ENCODE assay signal across 23 cellular contexts in genomic region chr7:44805950-44806349, GRCh38. TPM values are rescaled to one million over a fixed set of nuclear protein-coding genes. Genes with fewer than 3 reads are reported as not detected.
DNase-seq lines count a peak whose midpoint lies in the region; ATAC-seq and TF ChIP-seq lines count a peak whose summit lies in the region.
"Had no signal": no experiment of that assay in that cellular context is flagged by ENCODE, and none has a peak within 500 bp of the region (broad histone marks: within the 10 kb centered on the region; RNA-seq: fewer than 3 reads in every experiment).

No MANE protein-coding gene starts in this region.

- in situ Hi-C loops in Panc1 (cut with HindIII; ENCODE audit: low pct_unique_long_range_greater_than_20kb, low sequenced_read_pairs), result no loop called here

- H3K36me3 Mint-ChIP-seq in activated T-cell treated with anti-CD3 and anti-CD28 coated beads, Interleukin-2, amount 50 U/mL, for 72 hours (ENCODE audit: insufficient read depth in 2 of 2), result peaks cover 8 to 22% of the 10 kb centered on the region in 2 donors

- BruUV-seq in Panc1 (replicated peaks; lab: Mats Ljungman, UMichigan), result no TSS peak

- H3K36me3 ChIP-seq in HEK293 (ENCODE audit: control insufficient read depth in 2 of 2, insufficient read depth in 1 of 2, low read length in 2 of 2), result peaks cover 27 to 28% of the 10 kb centered on the region in 2 experiments
- peaks cover 17% of the 10 kb centered on the region for H3K36me3 ChIP-seq in Panc1 (ENCODE audit: control insufficient read depth, insufficient read depth, low read length)
- peaks cover 33% of the 10 kb centered on the region for H3K36me3 ChIP-seq in osteoblast (ENCODE audit: insufficient read depth, low read length)

- H3K27ac Mint-ChIP-seq in activated T-cell treated with anti-CD3 and anti-CD28 coated beads, Interleukin-2, amount 50 U/mL, for 72 hours, result peak overlapping the region; percentile 58

- H3K4me3 Mint-ChIP-seq in activated T-cell treated with anti-CD3 and anti-CD28 coated beads, Interleukin-2, amount 50 U/mL, for 72 hours, result no peak overlapping the region
- H3K4me3 Mint-ChIP-seq: activated naive CD8-positive, alpha-beta T cell treated with anti-CD3 and anti-CD28 coated beads, Interleukin-2, amount 10 ng/mL, durations not matched to agents 7 days and 5 days; central memory CD8-positive, alpha-beta T cell; nephron progenitor cell had no signal

- peaks cover 13% of the 10 kb centered on the region for H4K20me1 ChIP-seq in osteoblast (ENCODE audit: insufficient read depth, low read length)

- no peaks in the 10 kb centered on the region for H3K79me2 ChIP-seq in osteoblast (ENCODE audit: insufficient read depth, low read length)
- H3K79me2 ChIP-seq: parathyroid adenoma had no signal

- no peaks in the 10 kb centered on the region; the same call in 1 of the 2 replicates for H3K4me1 ChIP-seq in HEK293 (ENCODE audit: control insufficient read depth, insufficient read depth, low read length)
- H3K4me1 ChIP-seq in Panc1 (ENCODE audit: control insufficient read depth, insufficient read depth, low read length), result peaks cover 12% of the 10 kb centered on the region
- peaks cover 5% of the 10 kb centered on the region for H3K4me1 ChIP-seq in osteoblast (ENCODE audit: insufficient read depth, low read length)
- H3K4me1 ChIP-seq: gastrocnemius medialis, parathyroid adenoma, upper lobe of left lung had no signal

- H3K9me3 Mint-ChIP-seq in activated T-cell treated with anti-CD3 and anti-CD28 coated beads, Interleukin-2, amount 50 U/mL, for 72 hours, result no peaks in the 10 kb centered on the region
- H3K9me3 Mint-ChIP-seq: activated naive CD8-positive, alpha-beta T cell treated with anti-CD3 and anti-CD28 coated beads, Interleukin-2, amount 10 ng/mL, durations not matched to agents 7 days and 5 days; central memory CD8-positive, alpha-beta T cell; nephron progenitor cell had no signal

- no peak overlapping the region for H3K4me2 ChIP-seq in osteoblast (ENCODE audit: insufficient read depth, low read length)
- H3K4me2 ChIP-seq: hepatocyte, smooth muscle cell had no signal

- H3K9me3 ChIP-seq in HEK293 (ENCODE audit: control insufficient read depth, insufficient read depth, low read depth, low read length) (no peaks in the 10 kb centered on the region), Panc1 (ENCODE audit: control insufficient read depth, insufficient read depth, low read depth, low read length) (no peaks in the 10 kb centered on the region), osteoblast (ENCODE audit: low read depth, low read length) (no peaks in the 10 kb centered on the region)
- H3K9me3 ChIP-seq: gastrocnemius medialis, upper lobe of left lung had no signal

- H3K27me3 ChIP-seq in Panc1 (ENCODE audit: control insufficient read depth, insufficient read depth, low read length), result no peaks in the 10 kb centered on the region
- H3K27me3 ChIP-seq in osteoblast (ENCODE audit: insufficient read depth, low read length), result no peaks in the 10 kb centered on the region
- H3K27me3 ChIP-seq: gastrocnemius medialis, hepatocyte, upper lobe of left lung had no signal

- peaks cover 12% of the 10 kb centered on the region for H3K4me1 Mint-ChIP-seq in activated T-cell treated with anti-CD3 and anti-CD28 coated beads, Interleukin-2, amount 50 U/mL, for 72 hours (ENCODE audit: low read depth)
- H3K4me1 Mint-ChIP-seq: nephron progenitor cell had no signal

- TF ChIP-seq CTCF in HEK293 (tag by site-specific recombination; IDR thresholded peaks at IDR 0.05), result no peak
- no peak for TF ChIP-seq CTCF in Panc1 (IDR thresholded peaks at IDR 0.05)
- TF ChIP-seq CTCF in osteoblast (IDR thresholded peaks at IDR 0.05; ENCODE audit: extremely low read depth, low read depth, low read length), result no peak

- H3K4me3 ChIP-seq in HEK293 (ENCODE audit: low read depth, low read length), result no peak overlapping the region
- H3K4me3 ChIP-seq in Panc1 (ENCODE audit: low read depth in 2 of 2, low read length in 2 of 2), result no peak overlapping the region
- no peak overlapping the region for H3K4me3 ChIP-seq in osteoblast (ENCODE audit: insufficient read depth, low read length)
- H3K4me3 ChIP-seq: gastrocnemius medialis, hepatocyte, smooth muscle cell, upper lobe of left lung had no signal

- DNase-seq in activated T-cell treated with anti-CD3 and anti-CD28 coated beads, Interleukin-2, amount 50 U/mL, for 72 hours, result no peak
- DNase-seq in activated T-cell treated with anti-CD3 and anti-CD28 coated beads, Interleukin-2, amount 50 U/mL, for 1 hour, result no peak
- no peak for DNase-seq in Panc1 (ENCODE audit: low read depth, low spot score)
- DNase-seq in osteoblast (ENCODE audit: insufficient read length, low spot score, missing footprints), result peak; percentile 3
- no peak for DNase-seq in stimulated activated CD8-positive, alpha-beta memory T cell treated with anti-CD3 and anti-CD28 coated beads, Interleukin-4, amount 100 ng/mL, for 48 hours
- DNase-seq: activated naive CD8-positive, alpha-beta T cell treated with anti-CD3 and anti-CD28 coated beads, Interleukin-2, amount 10 ng/mL, durations not matched to agents 7 days and 5 days; gastrocnemius medialis; left cardiac atrium; NCI-H1092; NCI-H1694 treated with DMSO at 0.1 percent for 48 hours; NCI-H526; nephron progenitor cell; stimulated activated CD4-positive, alpha-beta T cell treated with anti-CD3 and anti-CD28 coated beads, Interleukin-1b, Interleukin-23, amount 100 ng/mL, for 48 hours; substantia nigra; T-helper 2 cell; upper lobe of left lung had no signal

- CTCF ChIA-PET in HEK293 (lab: Yijun Ruan, JAX), result no interaction called here
- CTCF ChIA-PET in Panc1 (lab: Charles Lee), result no interaction called here

- POLR2A ChIA-PET in HEK293 (lab: Yijun Ruan, JAX), result interaction anchor here (0.7 to 1.7 kb wide), 4 partner anchors 9 to 44 kb away, joined by 3 to 7 read pairs (median 6); partner anchors contain the start of genes H2AZ2 and PPIA
- POLR2A ChIA-PET in Panc1 (lab: Charles Lee), result interaction anchor here (0.6 to 1.0 kb wide), 3 partner anchors 9 to 178 kb away, joined by 7 to 19 read pairs (median 13); no protein-coding TSS in a partner anchor

- no peaks in the 10 kb centered on the region for H3K27me3 Mint-ChIP-seq in activated T-cell treated with anti-CD3 and anti-CD28 coated beads, Interleukin-2, amount 50 U/mL, for 72 hours (ENCODE audit: low read depth)
- H3K27me3 Mint-ChIP-seq: activated naive CD8-positive, alpha-beta T cell treated with anti-CD3 and anti-CD28 coated beads, Interleukin-2, amount 10 ng/mL, durations not matched to agents 7 days and 5 days; central memory CD8-positive, alpha-beta T cell had no signal

- ATAC-seq in activated T-cell treated with anti-CD3 and anti-CD28 coated beads, Interleukin-2, amount 50 U/mL, for 72 hours (replicated peaks in 1 of 2), result peak; percentile 10 to 16
- ATAC-seq in Panc1, result peak; percentile 15
- no peak for ATAC-seq in GM18498 (IDR thresholded peaks at IDR 0.05; ENCODE audit: unreplicated experiment)
- ATAC-seq: gastrocnemius medialis had no signal

- no peak overlapping the region for H2AFZ ChIP-seq in osteoblast (ENCODE audit: low read length)
- H2AFZ ChIP-seq: hepatocyte, parathyroid adenoma had no signal

- H3K27ac ChIP-seq in HEK293 (ENCODE audit: extremely low read depth, low read depth, low read length) (no peak overlapping the region), Panc1 (ENCODE audit: low read length) (no peak overlapping the region), osteoblast (ENCODE audit: low read depth, low read length) (no peak overlapping the region)
- H3K27ac ChIP-seq: C4-2B, gastrocnemius medialis, hepatocyte, parathyroid adenoma, upper lobe of left lung had no signal

- intact Hi-C loops in Panc1 (cut with micrococcal nuclease; ENCODE audit: unreplicated experiment), result no loop called here

TF ChIP-seq in HEK293, 187 proteins besides CTCF, POLR2A, EP300 and RAD21 (continues in another document):
- no peak for TF ChIP-seq ZNF768 (tag by site-specific recombination; IDR thresholded peaks at IDR 0.05)
- no peak for TF ChIP-seq ZNF398 (tag by site-specific recombination; IDR thresholded peaks at IDR 0.05)
- TF ChIP-seq SP3 (tag by site-specific recombination; IDR thresholded peaks at IDR 0.05), result no peak
- TF ChIP-seq ZNF610 (tag by site-specific recombination; IDR thresholded peaks at IDR 0.05; ENCODE audit: borderline replicate concordance), result no peak
- no peak for TF ChIP-seq ZNF76 (tag by site-specific recombination; IDR thresholded peaks at IDR 0.05; ENCODE audit: borderline replicate concordance, low read depth)
- TF ChIP-seq ZNF530 (tag by site-specific recombination; IDR thresholded peaks at IDR 0.05; ENCODE audit: low read depth), result no peak
- no peak for TF ChIP-seq HOXA7 (CRISPR knock-in tag; IDR thresholded peaks at IDR 0.05; ENCODE audit: borderline replicate concordance)
- TF ChIP-seq ZNF600 (tag by site-specific recombination; IDR thresholded peaks at IDR 0.05), result no peak
- TF ChIP-seq SP7 (tag by site-specific recombination; IDR thresholded peaks at IDR 0.05), result 0 out of 2 replicates have a peak, but pooled peaks have one; percentile 12
- TF ChIP-seq ZNF157 (tag by site-specific recombination; IDR thresholded peaks at IDR 0.05), result no peak

RNA-seq across cellular contexts. Expression of gene PPIA, which starts 9.5 kb away (rescaled TPM):
- 1,000 to 10,000 TPM; 1,240 to 1,316 TPM for total RNA-seq in activated T-cell treated with anti-CD3 and anti-CD28 coated beads, Interleukin-2, amount 50 U/mL, for 72 hours
- total RNA-seq in Panc1 (2021; ENCODE audit: unreplicated experiment) (3,706 TPM), osteoblast (1,505 and 1,612 TPM in 2 replicates)
- 2,487 TPM for polyA plus RNA-seq in Panc1 (2012; ENCODE audit: insufficient read length)

RNA-seq across cellular contexts. Expression of gene H2AZ2, which starts 41.9 kb away (rescaled TPM):
- total RNA-seq in activated T-cell treated with anti-CD3 and anti-CD28 coated beads, Interleukin-2, amount 50 U/mL, for 72 hours, result 100 to 1,000 TPM; 233 to 274 TPM
- total RNA-seq in Panc1 (2021; ENCODE audit: unreplicated experiment), result 319 TPM
- polyA plus RNA-seq in Panc1 (2012; ENCODE audit: insufficient read length), result 304 TPM
- total RNA-seq in osteoblast, result 93.7 and 98.1 TPM in 2 replicates

RNA-seq across cellular contexts. Expression of gene ZMIZ2, which starts 57.3 kb away (rescaled TPM):
- 100 to 1,000 TPM; 101 to 113 TPM for total RNA-seq in activated T-cell treated with anti-CD3 and anti-CD28 coated beads, Interleukin-2, amount 50 U/mL, for 72 hours
- 137 TPM for total RNA-seq in Panc1 (2021; ENCODE audit: unreplicated experiment)
- polyA plus RNA-seq in Panc1 (2012; ENCODE audit: insufficient read length), result 108 TPM
- 18.8 and 19.4 TPM in 2 replicates for total RNA-seq in osteoblast
